Comparison of ENCODE assay signal across 16 cellular contexts in genomic region chr4:27490315-27490714, GRCh38.
"Had no signal": no experiment of that assay in that cellular context is flagged by ENCODE, and none has a peak within 500 bp of the region (broad histone marks: within the 10 kb centered on the region; RNA-seq: fewer than 3 reads in every experiment).

No MANE protein-coding gene starts in this region.

- ATAC-seq: heart left ventricle, sciatic nerve had no signal

- H3K9me3 ChIP-seq: heart left ventricle, neutrophil, suprapubic skin, thyroid gland, uterus had no signal

- DNase-seq: effector CD4-positive, alpha-beta T cell; foreskin melanocyte; heart left ventricle; hippocampal formation; kidney glomerular epithelial cell; naive B cell; stimulated activated CD4-positive, alpha-beta T cell treated with anti-CD3 and anti-CD28 coated beads, Interleukin-2, amount 100 ng/mL, for 24 hours; stimulated activated naive CD4-positive, alpha-beta T cell treated with Interleukin-2 at 50 U/mL for 16 hours; thyroid gland; uterus had no signal

- H3K4me3 Mint-ChIP-seq: naive B cell, nephron, type B pancreatic cell had no signal

- H3K36me3 ChIP-seq: heart left ventricle, neutrophil, suprapubic skin, thyroid gland, uterus had no signal

- H3K9me3 Mint-ChIP-seq: nephron, type B pancreatic cell had no signal

- H3K4me1 Mint-ChIP-seq: naive B cell, nephron had no signal

- H3K36me3 Mint-ChIP-seq: naive B cell, type B pancreatic cell had no signal

- H3K27ac Mint-ChIP-seq: nephron, type B pancreatic cell had no signal

- H3K27me3 Mint-ChIP-seq: naive B cell, type B pancreatic cell had no signal

- H3K27me3 ChIP-seq: heart left ventricle, neutrophil, suprapubic skin, thyroid gland, uterus had no signal

- H3K4me3 ChIP-seq: coronary artery, heart left ventricle, suprapubic skin, thyroid gland, uterus had no signal

- H3K27ac ChIP-seq: coronary artery, heart left ventricle, neutrophil, suprapubic skin, thyroid gland, uterus had no signal

- H3K4me1 ChIP-seq: heart left ventricle, suprapubic skin, thyroid gland, uterus had no signal
